In genomic region chr15:70854669-70854976, GRCh38 we compare ENCODE assay signal across 8 cellular contexts. TPM values are rescaled to one million over a fixed set of nuclear protein-coding genes. Genes with fewer than 3 reads are reported as not detected.
DNase-seq lines count a peak whose midpoint lies in the region; ATAC-seq lines count a peak whose summit lies in the region.

No MANE protein-coding gene starts in this region.

- no peaks in the 10 kb centered on the region; the same call in 1 of the 2 replicates for H3K27me3 ChIP-seq in iPS DF 6.9 (ENCODE audit: control insufficient read depth, insufficient read depth, low read length)

- intact Hi-C loops in activated CD4-positive, alpha-beta T cell treated with anti-CD3 and anti-CD28 coated beads for 36 hours (cut with DNase I, micrococcal nuclease), result no loop called here

- DNase-seq in activated CD4-positive, alpha-beta T cell treated with anti-CD3 and anti-CD28 coated beads for 36 hours, result no peak
- no peak for DNase-seq in activated CD4-positive, alpha-beta T cell treated with anti-CD3 and anti-CD28 coated beads for 48 hours
- no peak for DNase-seq in activated naive CD8-positive, alpha-beta T cell treated with anti-CD3 and anti-CD28 coated beads, Interleukin-2, amount 10 ng/mL, durations not matched to agents 7 days and 5 days
- DNase-seq in iPS DF 6.9 (ENCODE audit: low read depth, low spot score), result no peak
- DNase-seq in stimulated activated effector memory CD8-positive, alpha-beta T cell treated with anti-CD3 and anti-CD28 coated beads, Interleukin-12 subunit alpha, Interleukin-12 subunit beta, amount 100 ng/mL, for 72 hours (ENCODE audit: low spot score in 2 of 2), result no peak
- DNase-seq in activated effector memory CD4-positive, alpha-beta T cell treated with Interleukin-2 at 50 U/mL for 16 hours, result no peak
- DNase-seq in NCI-H345 treated with DMSO at 0.1 percent for 48 hours (lab: John Stamatoyannopoulos, UW; ENCODE audit: unreplicated experiment), result no peak

- H3K4me1 ChIP-seq in iPS DF 6.9 (ENCODE audit: control insufficient read depth, insufficient read depth, low read length), result 0 out of 2 replicates have a peak, but pooled peaks cover 1% of the 10 kb centered on the region

- no peak overlapping the region for H3K27ac ChIP-seq in iPS DF 6.9 (ENCODE audit: low read length)

- H3K4me1 Mint-ChIP-seq in activated CD4-positive, alpha-beta T cell treated with anti-CD3 and anti-CD28 coated beads for 36 hours, result peaks cover 3% of the 10 kb centered on the region
- H3K4me1 Mint-ChIP-seq in activated naive CD8-positive, alpha-beta T cell treated with anti-CD3 and anti-CD28 coated beads, Interleukin-2, amount 10 ng/mL, durations not matched to agents 7 days and 5 days, result peaks cover 3% of the 10 kb centered on the region
- peaks cover 6% of the 10 kb centered on the region for H3K4me1 Mint-ChIP-seq in stimulated activated effector memory CD8-positive, alpha-beta T cell treated with anti-CD3 and anti-CD28 coated beads, Interleukin-12 subunit alpha, Interleukin-12 subunit beta, amount 100 ng/mL, for 72 hours

- H3K4me3 ChIP-seq in iPS DF 6.9 (ENCODE audit: low read length), result peak overlapping the region; percentile 95; the same call in 1 of the 2 replicates

- POLR2A ChIA-PET in activated CD4-positive, alpha-beta T cell treated with anti-CD3 and anti-CD28 coated beads for 36 hours (lab: Charles Lee), result no interaction called here
- POLR2A ChIA-PET in activated naive CD8-positive, alpha-beta T cell treated with anti-CD3 and anti-CD28 coated beads, Interleukin-2, amount 10 ng/mL, durations not matched to agents 7 days and 5 days (lab: Charles Lee), result interaction anchor here (0.7 kb wide), 1 partner anchor 19 kb away, joined by 3 read pairs; no protein-coding TSS in a partner anchor

- no CpG with 5 or more reads among the region's 4 CpGs for WGBS in iPS DF 6.9 (ENCODE audit: insufficient coverage, insufficient read length)

- no peaks in the 10 kb centered on the region for H3K9me3 ChIP-seq in iPS DF 6.9 (ENCODE audit: control insufficient read depth, insufficient read depth, low read length)

- ATAC-seq in activated CD4-positive, alpha-beta T cell treated with anti-CD3 and anti-CD28 coated beads for 36 hours, result no peak
- ATAC-seq in activated naive CD8-positive, alpha-beta T cell treated with anti-CD3 and anti-CD28 coated beads, Interleukin-2, amount 10 ng/mL, durations not matched to agents 7 days and 5 days (ENCODE audit: low read depth), result no peak
- no peak for ATAC-seq in stimulated activated effector memory CD8-positive, alpha-beta T cell treated with anti-CD3 and anti-CD28 coated beads, Interleukin-12 subunit alpha, Interleukin-12 subunit beta, amount 100 ng/mL, for 72 hours
- no peak for ATAC-seq in GM21786 (IDR thresholded peaks at IDR 0.05; ENCODE audit: unreplicated experiment)

- H3K36me3 Mint-ChIP-seq in activated CD4-positive, alpha-beta T cell treated with anti-CD3 and anti-CD28 coated beads for 36 hours (ENCODE audit: low read depth), result no peaks in the 10 kb centered on the region
- H3K36me3 Mint-ChIP-seq in activated naive CD8-positive, alpha-beta T cell treated with anti-CD3 and anti-CD28 coated beads, Interleukin-2, amount 10 ng/mL, durations not matched to agents 7 days and 5 days, result no peaks in the 10 kb centered on the region
- no peaks in the 10 kb centered on the region for H3K36me3 Mint-ChIP-seq in stimulated activated effector memory CD8-positive, alpha-beta T cell treated with anti-CD3 and anti-CD28 coated beads, Interleukin-12 subunit alpha, Interleukin-12 subunit beta, amount 100 ng/mL, for 72 hours

- no peaks in the 10 kb centered on the region for H3K36me3 ChIP-seq in iPS DF 6.9 (ENCODE audit: control insufficient read depth, insufficient read depth, low read length)

- H3K27me3 Mint-ChIP-seq in activated CD4-positive, alpha-beta T cell treated with anti-CD3 and anti-CD28 coated beads for 36 hours, result peaks cover 44% of the 10 kb centered on the region
- peaks cover 64% of the 10 kb centered on the region for H3K27me3 Mint-ChIP-seq in activated naive CD8-positive, alpha-beta T cell treated with anti-CD3 and anti-CD28 coated beads, Interleukin-2, amount 10 ng/mL, durations not matched to agents 7 days and 5 days

- CTCF ChIA-PET in activated CD4-positive, alpha-beta T cell treated with anti-CD3 and anti-CD28 coated beads for 36 hours (lab: Charles Lee), result interaction anchor here (0.5 kb wide), 1 partner anchor 11 kb away, joined by 3 read pairs; no protein-coding TSS in a partner anchor

- H3K27ac Mint-ChIP-seq in activated CD4-positive, alpha-beta T cell treated with anti-CD3 and anti-CD28 coated beads for 36 hours, result no peak overlapping the region
- no peak overlapping the region for H3K27ac Mint-ChIP-seq in activated naive CD8-positive, alpha-beta T cell treated with anti-CD3 and anti-CD28 coated beads, Interleukin-2, amount 10 ng/mL, durations not matched to agents 7 days and 5 days
- peak overlapping the region; percentile 61 for H3K27ac Mint-ChIP-seq in stimulated activated effector memory CD8-positive, alpha-beta T cell treated with anti-CD3 and anti-CD28 coated beads, Interleukin-12 subunit alpha, Interleukin-12 subunit beta, amount 100 ng/mL, for 72 hours

- H3K9me3 Mint-ChIP-seq in activated CD4-positive, alpha-beta T cell treated with anti-CD3 and anti-CD28 coated beads for 36 hours (ENCODE audit: low read depth), result no peaks in the 10 kb centered on the region
- H3K9me3 Mint-ChIP-seq in activated naive CD8-positive, alpha-beta T cell treated with anti-CD3 and anti-CD28 coated beads, Interleukin-2, amount 10 ng/mL, durations not matched to agents 7 days and 5 days, result no peaks in the 10 kb centered on the region
- no peaks in the 10 kb centered on the region for H3K9me3 Mint-ChIP-seq in stimulated activated effector memory CD8-positive, alpha-beta T cell treated with anti-CD3 and anti-CD28 coated beads, Interleukin-12 subunit alpha, Interleukin-12 subunit beta, amount 100 ng/mL, for 72 hours

- peak overlapping the region; percentile 63 for H3K4me3 Mint-ChIP-seq in activated CD4-positive, alpha-beta T cell treated with anti-CD3 and anti-CD28 coated beads for 36 hours
- peak overlapping the region; percentile 48 for H3K4me3 Mint-ChIP-seq in activated naive CD8-positive, alpha-beta T cell treated with anti-CD3 and anti-CD28 coated beads, Interleukin-2, amount 10 ng/mL, durations not matched to agents 7 days and 5 days
- peak overlapping the region; percentile 73 for H3K4me3 Mint-ChIP-seq in stimulated activated effector memory CD8-positive, alpha-beta T cell treated with anti-CD3 and anti-CD28 coated beads, Interleukin-12 subunit alpha, Interleukin-12 subunit beta, amount 100 ng/mL, for 72 hours

RNA-seq across cellular contexts. Expression of gene LARP6, which starts 0.7 kb away (rescaled TPM):
- total RNA-seq in activated CD4-positive, alpha-beta T cell treated with anti-CD3 and anti-CD28 coated beads for 36 hours, result under 1 TPM in 1 of 2 experiments, not detected in 1; 0.14 TPM
- not detected for total RNA-seq in activated naive CD8-positive, alpha-beta T cell treated with anti-CD3 and anti-CD28 coated beads, Interleukin-2, amount 10 ng/mL, durations not matched to agents 7 days and 5 days

RNA-seq across cellular contexts. Expression of gene THAP10, which starts 37.6 kb away (rescaled TPM):
- total RNA-seq in activated CD4-positive, alpha-beta T cell treated with anti-CD3 and anti-CD28 coated beads for 36 hours, result under 1 TPM; 0.12 to 0.27 TPM
- not detected for total RNA-seq in activated naive CD8-positive, alpha-beta T cell treated with anti-CD3 and anti-CD28 coated beads, Interleukin-2, amount 10 ng/mL, durations not matched to agents 7 days and 5 days

RNA-seq across cellular contexts. Expression of gene LRRC49, which starts 38.0 kb away (rescaled TPM):
- under 1 TPM; 0.14 to 0.62 TPM for total RNA-seq in activated CD4-positive, alpha-beta T cell treated with anti-CD3 and anti-CD28 coated beads for 36 hours
- total RNA-seq in activated naive CD8-positive, alpha-beta T cell treated with anti-CD3 and anti-CD28 coated beads, Interleukin-2, amount 10 ng/mL, durations not matched to agents 7 days and 5 days, result not detected
